In genomic region chr3:52402706-52403270, GRCh38 we compare ENCODE assay signal across 27 cellular contexts. TPM values are rescaled to one million over a fixed set of nuclear protein-coding genes. Genes with fewer than 3 reads are reported as not detected.
A peak's percentile ranks its signal among the peaks of the same experiment; 100 is the strongest.
DNase-seq lines count a peak whose midpoint lies in the region; ATAC-seq, FAIRE-seq and TF ChIP-seq lines count a peak whose summit lies in the region.
"Had no signal": no experiment of that assay in that cellular context is flagged by ENCODE, and none has a peak within 500 bp of the region (broad histone marks: within the 10 kb centered on the region; RNA-seq: fewer than 3 reads in every experiment).

No MANE protein-coding gene starts in this region.

- POLR2A ChIA-PET in H1 (lab: Charles Lee; ENCODE audit: partially characterized antibody) = interaction anchor here (1.1 to 5.0 kb wide), 3 partner anchors 9 to 18 kb away, joined by 4 to 23 read pairs (median 4); no protein-coding TSS in a partner anchor

- H2AFZ ChIP-seq in H1 (ENCODE audit: low read length) = no peak overlapping the region
- H2AFZ ChIP-seq in neural progenitor cell (replicated peaks) = no peak overlapping the region
- H2AFZ ChIP-seq: GM23248 had no signal

- H3K56ac ChIP-seq in H1 (replicated peaks; ENCODE audit: insufficient read length, low read depth, low read length) = no peak overlapping the region

- no peak overlapping the region for H2BK15ac ChIP-seq in H1 (ENCODE audit: low read length)

- no peak overlapping the region for H2AK5ac ChIP-seq in H1 (ENCODE audit: low read depth, low read length)

- no peak overlapping the region for H3K4ac ChIP-seq in H1 (replicated peaks; ENCODE audit: insufficient read length, low read depth, low read length)

- no peak overlapping the region for H2BK20ac ChIP-seq in H1 (ENCODE audit: low read length)

- TF ChIP-seq POLR2A in H1 (IDR thresholded peaks at IDR 0.05; ENCODE audit: control extremely low read depth in 1 of 2, low read depth in 2 of 2, low read length in 2 of 2) (no peak), testis (IDR thresholded peaks at IDR 0.05) (no peak)

- H4K91ac ChIP-seq in H1 (replicated peaks; ENCODE audit: insufficient read length, low read length) = no peak overlapping the region

- H4K20me1 ChIP-seq in H1 (replicated peaks in 1 of 2; ENCODE audit: control insufficient read depth in 1 of 2, insufficient read depth in 2 of 2, low read length in 2 of 2) (peaks cover 3 to 17% of the 10 kb centered on the region in 2 experiments), neural progenitor cell (ENCODE audit: low read depth) (no peaks in the 10 kb centered on the region)

- ATAC-seq in natural killer cell treated with Interleukin-12 subunit alpha and Interleukin-12 subunit beta and Interleukin-15 and Interleukin-18, amount 100 ng/mL, for 72 hours = no peak
- no peak for ATAC-seq in natural killer cell
- ATAC-seq: effector memory CD8-positive, alpha-beta T cell; GM12878; Panc1; T-cell had no signal

- FAIRE-seq in H1 (lab: Jason Lieb, UNC) = no peak
- FAIRE-seq: GM12878, small intestine had no signal

- no peak for TF ChIP-seq RAD21 in H1 (IDR thresholded peaks at IDR 0.05 in 1 of 2, conservative IDR thresholded peaks at IDR 0.05 in 1 of 2; ENCODE audit: low read depth in 2 of 2, low read length in 2 of 2)

- H4K5ac ChIP-seq in H1 (ENCODE audit: insufficient read length, low read depth, low read length) = no peak overlapping the region

- no peaks in the 10 kb centered on the region for H3F3A ChIP-seq in neural progenitor cell (ENCODE audit: low read depth)

- no peak overlapping the region for H3K4me3 Mint-ChIP-seq in natural killer cell treated with Interleukin-12 subunit alpha and Interleukin-12 subunit beta and Interleukin-15 and Interleukin-18, amount 100 ng/mL, for 72 hours
- H3K4me3 Mint-ChIP-seq in natural killer cell (no peak overlapping the region), neural progenitor cell (peak overlapping the region; percentile 43)
- H3K4me3 Mint-ChIP-seq: CD4-positive, CD25-positive, alpha-beta regulatory T cell; effector memory CD8-positive, alpha-beta T cell; HFFc6; memory B cell; T-cell had no signal

- H3K9me3 ChIP-seq in H1 (ENCODE audit: insufficient read depth in 2 of 2, low read depth in 1 of 2, low read length in 1 of 2) = no peaks in the 10 kb centered on the region
- no peaks in the 10 kb centered on the region for H3K9me3 ChIP-seq in neural progenitor cell (ENCODE audit: low read depth)
- H3K9me3 ChIP-seq in testis = no peaks in the 10 kb centered on the region
- H3K9me3 ChIP-seq: SJSA1 had no signal

- peaks cover 2 to 9% of the 10 kb centered on the region in 2 donors for H3K4me1 Mint-ChIP-seq in natural killer cell treated with Interleukin-12 subunit alpha and Interleukin-12 subunit beta and Interleukin-15 and Interleukin-18, amount 100 ng/mL, for 72 hours (ENCODE audit: low read depth in 2 of 2)
- H3K4me1 Mint-ChIP-seq in natural killer cell (peaks cover 0 to 11% of the 10 kb centered on the region in 2 donors), neural progenitor cell (no peaks in the 10 kb centered on the region)

- H3K79me1 ChIP-seq in H1 (ENCODE audit: low read depth, low read length) = no peaks in the 10 kb centered on the region

- WGBS in H1 (ENCODE audit: extremely low coverage in 1 of 2, insufficient coverage in 1 of 2, insufficient read length in 1 of 2, insufficient replicate concordance in 2 of 2, low coverage in 1 of 2, low lambda C conversion rate in 2 of 2, missing lambda C conversion rate in 1 of 2), 2 experiments = 87% methylated on average over 11 of the region's 11 CpGs; no CpG with 5 or more reads in 1 of the 2 experiments
- WGBS in testis, 2 donors = 94 to 96% methylated on average over 10 to 11 of the region's 11 CpGs

- no peak overlapping the region for H3K27ac ChIP-seq in H1 (ENCODE audit: low read depth, low read length)
- no peak overlapping the region for H3K27ac ChIP-seq in neural progenitor cell
- no peak overlapping the region for H3K27ac ChIP-seq in testis
- H3K27ac ChIP-seq: cardiac muscle cell, GM23248, KMS-11, SJSA1 had no signal

- no peak overlapping the region for H3K18ac ChIP-seq in H1 (ENCODE audit: extremely low read depth, low read length)

- H3K36me3 ChIP-seq in H1 (ENCODE audit: control insufficient read depth in 2 of 4, insufficient read depth in 4 of 4, low read length in 3 of 4) (peaks cover 33 to 59% (median 51%) of the 10 kb centered on the region in 4 experiments), neural progenitor cell (no peaks in the 10 kb centered on the region), testis (ENCODE audit: low read depth, missing control alignments) (no peaks in the 10 kb centered on the region)

- CTCF ChIA-PET in H1 (lab: Charles Lee; ENCODE audit: partially characterized antibody) = interaction anchor here (0.9 to 11.1 kb wide), 3 partner anchors 9 to 44 kb away, joined by 3 to 150 read pairs (median 13); no protein-coding TSS in a partner anchor

- no peak overlapping the region for H2BK12ac ChIP-seq in H1 (ENCODE audit: low read depth, low read length)

- H3K27me3 Mint-ChIP-seq in natural killer cell treated with Interleukin-12 subunit alpha and Interleukin-12 subunit beta and Interleukin-15 and Interleukin-18, amount 100 ng/mL, for 72 hours = no peaks in the 10 kb centered on the region
- H3K27me3 Mint-ChIP-seq in natural killer cell (ENCODE audit: low read depth in 2 of 2) (no peaks in the 10 kb centered on the region), neural progenitor cell (ENCODE audit: insufficient read depth, low read depth) (peaks cover 13% of the 10 kb centered on the region)
- H3K27me3 Mint-ChIP-seq: CD4-positive, CD25-positive, alpha-beta regulatory T cell; effector memory CD8-positive, alpha-beta T cell; memory B cell; T-cell had no signal

- no peak for TF ChIP-seq EP300 in H1 (IDR thresholded peaks at IDR 0.05; ENCODE audit: borderline replicate concordance in 1 of 2, low read depth in 2 of 2, low read length in 2 of 2)

- H3K79me2 ChIP-seq in H1 (ENCODE audit: control insufficient read depth in 1 of 2, insufficient read depth in 2 of 2, low read length in 2 of 2) (no peaks in the 10 kb centered on the region), neural progenitor cell (ENCODE audit: low read depth) (no peaks in the 10 kb centered on the region)

- no peak overlapping the region for H3K27ac Mint-ChIP-seq in natural killer cell treated with Interleukin-12 subunit alpha and Interleukin-12 subunit beta and Interleukin-15 and Interleukin-18, amount 100 ng/mL, for 72 hours
- H3K27ac Mint-ChIP-seq in natural killer cell = no peak overlapping the region
- no peak overlapping the region for H3K27ac Mint-ChIP-seq in neural progenitor cell
- H3K27ac Mint-ChIP-seq: HFFc6, memory B cell, T-cell had no signal

- H3K36me3 Mint-ChIP-seq in natural killer cell treated with Interleukin-12 subunit alpha and Interleukin-12 subunit beta and Interleukin-15 and Interleukin-18, amount 100 ng/mL, for 72 hours = peaks cover 2% of the 10 kb centered on the region
- H3K36me3 Mint-ChIP-seq in natural killer cell (no peaks in the 10 kb centered on the region), neural progenitor cell (peaks cover 17% of the 10 kb centered on the region)

- peak; percentile 6 for DNase-seq in natural killer cell treated with Interleukin-12 subunit alpha and Interleukin-12 subunit beta and Interleukin-15 and Interleukin-18, amount 100 ng/mL, for 72 hours (ENCODE audit: low spot score)
- DNase-seq in natural killer cell (no peak), H1 (ENCODE audit: low read depth in 1 of 2, low spot score in 2 of 2) (no peak), neural progenitor cell (ENCODE audit: low spot score) (no peak), testis (no peak), SW 1271 (lab: John Stamatoyannopoulos, UW) (no peak), T1000 (lab: John Stamatoyannopoulos, UW) (no peak)
- DNase-seq: activated CD4-positive, alpha-beta T cell treated with anti-CD3 and anti-CD28 coated beads, Interleukin-2, amount 50 U/mL, for 4 hours; activated CD4-positive, CD25-positive, alpha-beta regulatory T cell; anterior cingulate cortex; CD4-positive, CD25-positive, alpha-beta regulatory T cell; cortex of kidney; effector memory CD8-positive, alpha-beta T cell; GM23248; HFFc6; NCI-H1417 treated with DMSO at 0.1 percent for 48 hours; NCI-H2081; NCI-H226; small intestine; T-cell had no signal

- H3K27me3 ChIP-seq in H1 (replicated peaks in 1 of 4; ENCODE audit: control insufficient read depth in 3 of 4, extremely low read depth in 1 of 4, insufficient read depth in 3 of 4, low read length in 3 of 4) (no peaks in the 10 kb centered on the region), neural progenitor cell (no peaks in the 10 kb centered on the region), testis (no peaks in the 10 kb centered on the region)
- H3K27me3 ChIP-seq: cardiac muscle cell, SJSA1 had no signal

- no peak overlapping the region for H3K14ac ChIP-seq in H1 (ENCODE audit: insufficient read length)

- no peaks in the 10 kb centered on the region for H3K23me2 ChIP-seq in H1 (ENCODE audit: low read depth, low read length)

- H3K4me2 ChIP-seq in H1 (ENCODE audit: insufficient read depth in 1 of 2, low read depth in 2 of 2, low read length in 2 of 2) (no peak overlapping the region), neural progenitor cell (no peak overlapping the region)
- H3K4me2 ChIP-seq: KMS-11 had no signal

- H3K9me3 Mint-ChIP-seq in natural killer cell treated with Interleukin-12 subunit alpha and Interleukin-12 subunit beta and Interleukin-15 and Interleukin-18, amount 100 ng/mL, for 72 hours = no peaks in the 10 kb centered on the region
- H3K9me3 Mint-ChIP-seq in natural killer cell (no peaks in the 10 kb centered on the region), neural progenitor cell (no peaks in the 10 kb centered on the region)
- H3K9me3 Mint-ChIP-seq: CD4-positive, CD25-positive, alpha-beta regulatory T cell; effector memory CD8-positive, alpha-beta T cell; HFFc6; memory B cell; T-cell had no signal

- H3K4me1 ChIP-seq in H1 (replicated peaks in 1 of 4; ENCODE audit: control insufficient read depth in 3 of 4, insufficient read depth in 4 of 4, low read length in 3 of 4) (no peaks in the 10 kb centered on the region), neural progenitor cell (no peaks in the 10 kb centered on the region), testis (no peaks in the 10 kb centered on the region)
- H3K4me1 ChIP-seq: SJSA1 had no signal

- intact Hi-C loops in natural killer cell (cut with micrococcal nuclease) = no loop called here
- intact Hi-C loops in testis (cut with DNase I; ENCODE audit: low total_unique reads) = no loop called here

- H3K9ac ChIP-seq in H1 (replicated peaks in 1 of 4; ENCODE audit: extremely low read depth in 1 of 4, low read depth in 3 of 4, low read length in 3 of 4) (no peak overlapping the region), neural progenitor cell (no peak overlapping the region)
- H3K9ac ChIP-seq: GM23248, KMS-11 had no signal

- H4K8ac ChIP-seq in H1 (ENCODE audit: extremely low read depth, insufficient read depth, low read length) = peak overlapping the region; percentile 2; the same call in 1 of the 2 replicates

- no peak overlapping the region for H2BK5ac ChIP-seq in H1 (ENCODE audit: low read depth, low read length)

- H3K4me3 ChIP-seq in H1 (ENCODE audit: extremely low read depth in 1 of 4, insufficient read depth in 2 of 4, low read depth in 3 of 4, low read length in 4 of 4) (no peak overlapping the region), neural progenitor cell (no peak overlapping the region), testis (no peak overlapping the region)
- H3K4me3 ChIP-seq: cardiac muscle cell, GM12878, GM23248, SJSA1 had no signal

- H2BK120ac ChIP-seq in H1 (replicated peaks; ENCODE audit: low read depth, low read length) = no peak overlapping the region

- TF ChIP-seq CTCF in natural killer cell (IDR thresholded peaks at IDR 0.05) (no peak), H1 (IDR thresholded peaks at IDR 0.05; ENCODE audit: control extremely low read depth in 1 of 3, insufficient read depth in 1 of 3, low read depth in 1 of 3, low read length in 3 of 3) (no peak), neural progenitor cell (IDR thresholded peaks at IDR 0.05) (no peak), testis (IDR thresholded peaks at IDR 0.05) (no peak)

- no peak overlapping the region for H3K23ac ChIP-seq in H1 (ENCODE audit: insufficient read length)

RNA-seq across cellular contexts. Expression of gene BAP1, which starts 7.0 kb away (rescaled TPM):
- total RNA-seq in natural killer cell treated with Interleukin-12 subunit alpha and Interleukin-12 subunit beta and Interleukin-15 and Interleukin-18, amount 100 ng/mL, for 72 hours = 100 to 1,000 TPM in 1 of 2 donors, 10 to 100 TPM in 1; 96.1 to 131 TPM
- total RNA-seq in natural killer cell (100 to 1,000 TPM; 141 to 154 (median 145) TPM), neural progenitor cell (ENCODE audit: low replicate concordance) (55.5 and 102 TPM in 2 replicates), testis (100 to 1,000 TPM; 167 to 201 TPM)
- total RNA-seq in H1 (2021; fragmentation: NEBNext Ultra II Directional; extraction: Animal tissue kit (Norgen Biotek cat#: 25700)) = 72.9 and 80.3 TPM in 2 replicates
- polyA plus RNA-seq in H1 (2011; rRNA removed) (64.9 and 79.5 TPM in 2 replicates), testis (ENCODE audit: insufficient read depth, low read depth, low replicate concordance) (231 TPM)
- 74.8 TPM for polyA plus RNA-seq in H1 (2011; cell fraction: cytosol; rRNA removed)
- 271 TPM for polyA plus RNA-seq in H1 (2011; cell fraction: nucleus; rRNA removed)
- 81.1 to 93.5 TPM (median 83.9 TPM) in 4 replicates for polyA plus RNA-seq in H1 (2012, experiment 1 of 2)
- polyA plus RNA-seq in H1 (2012, experiment 2 of 2) = 89.8 TPM
- polyA plus RNA-seq in H1 (2013, experiment 1 of 2) = 37.6 TPM
- polyA plus RNA-seq in H1 (2013, experiment 2 of 2) = 38.9 TPM
- 81.1 and 89.6 TPM in 2 replicates for polyA minus RNA-seq in H1 (2011; rRNA and poly(A)+ RNA removed)
- 46.2 TPM for polyA minus RNA-seq in H1 (2011; cell fraction: cytosol; rRNA and poly(A)+ RNA removed)
- 71.8 TPM for polyA minus RNA-seq in H1 (2011; cell fraction: nucleus; rRNA and poly(A)+ RNA removed)

RNA-seq across cellular contexts. Expression of gene PHF7, which starts 7.7 kb away (rescaled TPM):
- 10 to 100 TPM in 1 of 2 donors, 1 to 10 TPM in 1; 3.8 to 11.8 TPM for total RNA-seq in natural killer cell treated with Interleukin-12 subunit alpha and Interleukin-12 subunit beta and Interleukin-15 and Interleukin-18, amount 100 ng/mL, for 72 hours
- 10 to 100 TPM; 10.9 to 13.5 (median 13.5) TPM for total RNA-seq in natural killer cell
- 9.5 and 12.0 TPM in 2 replicates for total RNA-seq in H1 (2021; fragmentation: NEBNext Ultra II Directional; extraction: Animal tissue kit (Norgen Biotek cat#: 25700))
- 6.3 and 6.7 TPM in 2 replicates for polyA plus RNA-seq in H1 (2011; rRNA removed)
- 13.6 TPM for polyA plus RNA-seq in H1 (2011; cell fraction: cytosol; rRNA removed)
- polyA plus RNA-seq in H1 (2011; cell fraction: nucleus; rRNA removed) = 13.4 TPM
- polyA plus RNA-seq in H1 (2012, experiment 1 of 2) = 8.9 to 13.5 TPM (median 12.4 TPM) in 4 replicates
- polyA plus RNA-seq in H1 (2012, experiment 2 of 2) = 5.5 TPM
- 15.6 TPM for polyA plus RNA-seq in H1 (2013, experiment 1 of 2)
- 13.1 TPM for polyA plus RNA-seq in H1 (2013, experiment 2 of 2)
- 9.0 and 9.3 TPM in 2 replicates for polyA minus RNA-seq in H1 (2011; rRNA and poly(A)+ RNA removed)
- 7.4 TPM for polyA minus RNA-seq in H1 (2011; cell fraction: cytosol; rRNA and poly(A)+ RNA removed)
- polyA minus RNA-seq in H1 (2011; cell fraction: nucleus; rRNA and poly(A)+ RNA removed) = 14.1 TPM
- 9.9 and 13.0 TPM in 2 replicates for total RNA-seq in neural progenitor cell (ENCODE audit: low replicate concordance)
- 1,000 to 10,000 TPM in 1 of 2 donors, 100 to 1,000 TPM in 1; 772 to 1,782 TPM for total RNA-seq in testis
- 3,007 TPM for polyA plus RNA-seq in testis (ENCODE audit: insufficient read depth, low read depth, low replicate concordance)

RNA-seq across cellular contexts. Expression of gene SEMA3G, which starts 42.1 kb away (rescaled TPM):
- under 1 TPM in 1 of 2 donors, not detected in 1; 0.08 TPM for total RNA-seq in natural killer cell treated with Interleukin-12 subunit alpha and Interleukin-12 subunit beta and Interleukin-15 and Interleukin-18, amount 100 ng/mL, for 72 hours
- total RNA-seq in natural killer cell = under 1 TPM in 2 of 3 donors, not detected in 1; 0.07 to 0.55 TPM
- total RNA-seq in H1 (2021; fragmentation: NEBNext Ultra II Directional; extraction: Animal tissue kit (Norgen Biotek cat#: 25700)) = 1.5 TPM in 2 replicates
- 0.95 and 2.4 TPM in 2 replicates for polyA plus RNA-seq in H1 (2011; rRNA removed)
- 1.0 TPM for polyA plus RNA-seq in H1 (2011; cell fraction: cytosol; rRNA removed)
- 2.2 TPM for polyA plus RNA-seq in H1 (2011; cell fraction: nucleus; rRNA removed)
- 1.0 to 1.8 TPM (median 1.2 TPM) in 4 replicates for polyA plus RNA-seq in H1 (2012, experiment 1 of 2)
- 0.50 TPM for polyA plus RNA-seq in H1 (2012, experiment 2 of 2)
- 1.3 TPM for polyA plus RNA-seq in H1 (2013, experiment 1 of 2)
- polyA plus RNA-seq in H1 (2013, experiment 2 of 2) = 1.1 TPM
- polyA minus RNA-seq in H1 (2011; rRNA and poly(A)+ RNA removed) = 1.1 and 1.4 TPM in 2 replicates
- polyA minus RNA-seq in H1 (2011; cell fraction: cytosol; rRNA and poly(A)+ RNA removed) = 1.5 TPM
- 1.8 TPM for polyA minus RNA-seq in H1 (2011; cell fraction: nucleus; rRNA and poly(A)+ RNA removed)
- total RNA-seq in neural progenitor cell (ENCODE audit: low replicate concordance) = 0.79 and 3.4 TPM in 2 replicates
- 1 to 10 TPM; 1.7 to 2.1 TPM for total RNA-seq in testis
- polyA plus RNA-seq in testis (ENCODE audit: insufficient read depth, low read depth, low replicate concordance) = 3.1 TPM
- total RNA-seq: fibroblast of villous mesenchyme, GM12878, GM23248, HFFc6 had no signal

RNA-seq across cellular contexts. Expression of gene TNNC1, which starts 51.1 kb away (rescaled TPM):
- not detected for total RNA-seq in natural killer cell treated with Interleukin-12 subunit alpha and Interleukin-12 subunit beta and Interleukin-15 and Interleukin-18, amount 100 ng/mL, for 72 hours
- total RNA-seq in natural killer cell (1 to 10 TPM in 2 of 3 donors, not detected in 1; 1.1 to 1.2 TPM), neural progenitor cell (ENCODE audit: low replicate concordance) (0.67 and 5.8 TPM in 2 replicates), testis (10 to 100 TPM; 11.3 to 23.2 TPM)
- total RNA-seq in H1 (2021; fragmentation: NEBNext Ultra II Directional; extraction: Animal tissue kit (Norgen Biotek cat#: 25700)) = 5.8 and 9.5 TPM in 2 replicates
- polyA plus RNA-seq in H1 (2011; rRNA removed) (16.4 and 18.5 TPM in 2 replicates), testis (ENCODE audit: insufficient read depth, low read depth, low replicate concordance) (91.7 TPM)
- polyA plus RNA-seq in H1 (2011; cell fraction: cytosol; rRNA removed) = 29.5 TPM
- 12.1 TPM for polyA plus RNA-seq in H1 (2011; cell fraction: nucleus; rRNA removed)
- 11.7 to 13.0 TPM (median 12.0 TPM) in 4 replicates for polyA plus RNA-seq in H1 (2012, experiment 1 of 2)
- polyA plus RNA-seq in H1 (2012, experiment 2 of 2) = 12.9 TPM
- 5.0 TPM for polyA plus RNA-seq in H1 (2013, experiment 1 of 2)
- 4.6 TPM for polyA plus RNA-seq in H1 (2013, experiment 2 of 2)
- 2.8 and 5.0 TPM in 2 replicates for polyA minus RNA-seq in H1 (2011; rRNA and poly(A)+ RNA removed)
- 4.1 TPM for polyA minus RNA-seq in H1 (2011; cell fraction: cytosol; rRNA and poly(A)+ RNA removed)
- 5.0 TPM for polyA minus RNA-seq in H1 (2011; cell fraction: nucleus; rRNA and poly(A)+ RNA removed)
- total RNA-seq: GM23248 had no signal
- polyA plus RNA-seq: GM23248 had no signal

RNA-seq across cellular contexts. Expression of gene NISCH, which starts 52.6 kb away (rescaled TPM):
- total RNA-seq in natural killer cell treated with Interleukin-12 subunit alpha and Interleukin-12 subunit beta and Interleukin-15 and Interleukin-18, amount 100 ng/mL, for 72 hours = 100 to 1,000 TPM in 1 of 2 donors, 10 to 100 TPM in 1; 72.5 to 116 TPM
- total RNA-seq in natural killer cell = 100 to 1,000 TPM; 162 to 191 (median 175) TPM
- 67.0 and 71.9 TPM in 2 replicates for total RNA-seq in H1 (2021; fragmentation: NEBNext Ultra II Directional; extraction: Animal tissue kit (Norgen Biotek cat#: 25700))
- polyA plus RNA-seq in H1 (2011; rRNA removed) = 71.2 and 108 TPM in 2 replicates
- 71.7 TPM for polyA plus RNA-seq in H1 (2011; cell fraction: cytosol; rRNA removed)
- 289 TPM for polyA plus RNA-seq in H1 (2011; cell fraction: nucleus; rRNA removed)
- polyA plus RNA-seq in H1 (2012, experiment 1 of 2) = 48.9 to 72.2 TPM (median 62.2 TPM) in 4 replicates
- 33.3 TPM for polyA plus RNA-seq in H1 (2012, experiment 2 of 2)
- 50.4 TPM for polyA plus RNA-seq in H1 (2013, experiment 1 of 2)
- polyA plus RNA-seq in H1 (2013, experiment 2 of 2) = 45.9 TPM
- polyA minus RNA-seq in H1 (2011; rRNA and poly(A)+ RNA removed) = 106 and 112 TPM in 2 replicates
- polyA minus RNA-seq in H1 (2011; cell fraction: cytosol; rRNA and poly(A)+ RNA removed) = 60.0 TPM
- 121 TPM for polyA minus RNA-seq in H1 (2011; cell fraction: nucleus; rRNA and poly(A)+ RNA removed)
- total RNA-seq in neural progenitor cell (ENCODE audit: low replicate concordance) = 80.5 and 146 TPM in 2 replicates
- 100 to 1,000 TPM; 315 to 327 TPM for total RNA-seq in testis
- polyA plus RNA-seq in testis (ENCODE audit: insufficient read depth, low read depth, low replicate concordance) = 166 TPM

Comparison
In these comparisons a context has a peak if more than half of its experiments do, and no peak if none do; other contexts are left out.
1. RNA of gene PHF7, which starts 7.7 kb away (total RNA-seq): 772 to 1,782 TPM in testis; 10.9 to 13.5 TPM in natural killer cell, 3.8 to 11.8 TPM in natural killer cell treated with Interleukin-12 subunit alpha and Interleukin-12 subunit beta and Interleukin-15 and Interleukin-18, amount 100 ng/mL, for 72 hours, 9.9 to 13.0 TPM in neural progenitor cell and 9.5 to 12.0 TPM in H1; every median in the first group is over 10 times any median in the second.